Comparison of ENCODE assay signal across 8 cellular contexts in the genomic region with DNA sequence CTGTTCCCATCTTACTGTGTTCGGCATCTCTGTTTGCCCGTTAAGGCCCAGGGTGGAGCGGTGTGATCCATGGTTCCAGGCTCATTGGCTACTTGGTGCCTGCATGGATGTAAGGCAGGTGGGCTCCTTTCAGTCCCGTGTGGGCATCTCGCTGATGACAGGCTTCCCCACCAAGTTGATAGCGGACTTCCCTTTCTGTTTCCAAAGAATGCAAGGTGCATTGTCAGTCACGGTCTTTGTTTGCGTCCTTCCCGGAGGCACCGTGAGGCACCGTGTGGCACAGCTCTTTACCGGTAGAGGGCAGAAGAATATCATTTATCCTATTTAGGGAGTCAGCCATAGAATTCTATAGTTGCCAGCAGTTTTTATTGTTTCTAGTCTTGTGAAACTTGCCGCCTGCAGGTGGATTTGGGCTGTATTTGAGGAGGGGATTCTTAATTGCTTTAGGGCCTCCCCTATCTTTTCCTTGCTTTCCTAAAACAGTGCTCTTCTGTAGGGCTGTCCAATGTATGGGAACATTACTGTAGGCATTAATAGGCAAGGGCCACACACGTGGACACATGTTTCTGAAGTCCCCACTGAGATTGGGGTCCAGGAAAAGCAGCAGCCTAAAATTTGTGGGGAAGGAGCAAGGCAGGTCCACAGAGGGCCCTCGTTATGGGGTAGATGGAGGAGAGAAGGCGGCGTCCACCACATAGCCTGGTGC.
DNase-seq lines count a peak whose midpoint lies in the region; ATAC-seq and TF ChIP-seq lines count a peak whose summit lies in the region.

No MANE protein-coding gene starts in this region.

- DNase-seq in AG08396 (ENCODE audit: low spot score) (peak; percentile 55), NCI-H446 treated with DMSO at 0.1 percent for 48 hours (lab: John Stamatoyannopoulos, UW) (peak; percentile 38), esophagus squamous epithelium (lab: John Stamatoyannopoulos, UW) (no peak), aorta (no peak)
- peak; percentile 29 for DNase-seq in activated CD8-positive, alpha-beta memory T cell treated with anti-CD3 and anti-CD28 coated beads, Interleukin-2, amount 50 U/mL, for 4 hours

- H3K27ac Mint-ChIP-seq in nephron: peak overlapping the region in 1 of 3 experiments; percentile 3

- WGBS in esophagus squamous epithelium, 2 donors: 42 to 45% methylated on average over 11 to 14 of the region's 17 CpGs
- WGBS in aorta, 2 donors: 46% methylated on average over 17 of the region's 17 CpGs

- H3K27ac ChIP-seq in esophagus squamous epithelium (no peak overlapping the region), aorta (ENCODE audit: low read depth in 1 of 2, low read length in 2 of 2) (no peak overlapping the region)

- no peaks in the 10 kb centered on the region for H3K36me3 Mint-ChIP-seq in nephron (ENCODE audit: low read depth)

- H3K4me3 ChIP-seq in esophagus squamous epithelium (no peak overlapping the region), aorta (ENCODE audit: low read length in 2 of 2) (no peak overlapping the region)

- H3K36me3 ChIP-seq in esophagus squamous epithelium: peaks cover 0 to 32% (median 0%) of the 10 kb centered on the region in 3 donors
- peaks cover 0 to 2% of the 10 kb centered on the region in 2 donors for H3K36me3 ChIP-seq in aorta (ENCODE audit: control insufficient read depth in 1 of 2, insufficient read depth in 2 of 2, low read length in 1 of 2)

- H3K27me3 Mint-ChIP-seq in nephron (ENCODE audit: low read depth): peaks cover 22% of the 10 kb centered on the region

- H3K27me3 ChIP-seq in esophagus squamous epithelium (no peaks in the 10 kb centered on the region), aorta (ENCODE audit: control insufficient read depth in 1 of 2, insufficient read depth in 2 of 2, low read length in 1 of 2) (no peaks in the 10 kb centered on the region)

- ATAC-seq in GM18511 (IDR thresholded peaks at IDR 0.05; ENCODE audit: unreplicated experiment) (peak; percentile 61), HG02981 (IDR thresholded peaks at IDR 0.05; ENCODE audit: unreplicated experiment) (peak; percentile 44), aorta (ENCODE audit: low FRiP score) (peak; percentile 72)

- intact Hi-C loops in esophagus squamous epithelium (cut with DNase I): no loop called here
- intact Hi-C loops in aorta (cut with DNase I): no loop called here

- H3K4me3 Mint-ChIP-seq in nephron: no peak overlapping the region

- H3K9me3 ChIP-seq in esophagus squamous epithelium (no peaks in the 10 kb centered on the region), aorta (ENCODE audit: control insufficient read depth, low read length) (no peaks in the 10 kb centered on the region)

- H3K9me3 Mint-ChIP-seq in nephron: no peaks in the 10 kb centered on the region

- peaks cover 0 to 19% (median 3%) of the 10 kb centered on the region in 3 donors for H3K4me1 ChIP-seq in esophagus squamous epithelium
- H3K4me1 ChIP-seq in aorta (ENCODE audit: control insufficient read depth in 1 of 2, insufficient read depth in 2 of 2, low read length in 2 of 2): no peaks in the 10 kb centered on the region

- TF ChIP-seq CTCF in esophagus squamous epithelium (IDR thresholded peaks at IDR 0.05) (peak; percentile 12 to 84 (median 69)), nephron (IDR thresholded peaks at IDR 0.05; ENCODE audit: unreplicated experiment in 3 of 3) (peak; percentile 89 to 92 (median 91))

- TF ChIP-seq POLR2A in esophagus squamous epithelium (IDR thresholded peaks at IDR 0.05): no peak

- H3K4me1 Mint-ChIP-seq in nephron: peaks cover 12% of the 10 kb centered on the region

Comparison
In these comparisons a context has a peak if more than half of its experiments do, and no peak if none do; other contexts are left out.
1. DNase-seq: peak in AG08396 (single experiment), NCI-H446 treated with DMSO at 0.1 percent for 48 hours (single experiment) and activated CD8-positive, alpha-beta memory T cell treated with anti-CD3 and anti-CD28 coated beads, Interleukin-2, amount 50 U/mL, for 4 hours (single experiment); none in esophagus squamous epithelium (single experiment) and aorta (0 of 2).
2. Peak in every context shown above with its lines, with median percentiles within 50 percentile points of each other: ATAC-seq.